ENCODE assay signal across 13 cellular contexts in the genomic region with DNA sequence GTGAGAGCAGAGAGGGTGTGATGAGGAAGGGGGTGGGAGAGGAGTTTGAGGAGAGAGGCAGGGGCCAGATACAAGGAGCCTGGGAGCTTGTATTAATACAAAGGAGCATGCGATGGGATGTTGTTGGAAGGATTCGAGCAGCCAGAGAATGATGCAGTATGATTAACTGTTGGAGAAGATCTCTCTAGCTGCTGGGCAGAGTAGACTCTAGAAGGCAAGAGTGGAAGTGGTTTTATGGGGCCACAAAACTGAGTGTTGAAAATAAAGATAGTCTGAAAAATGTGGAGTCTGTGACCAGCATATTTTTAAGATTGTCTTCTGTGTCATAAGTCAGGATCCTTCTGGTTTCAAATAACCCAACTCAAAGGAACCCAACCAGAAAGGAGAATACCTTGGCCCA.
DNase-seq lines count a peak whose midpoint lies in the region; ATAC-seq, FAIRE-seq and TF ChIP-seq lines count a peak whose summit lies in the region.
"Had no signal": no experiment of that assay in that cellular context is flagged by ENCODE, and none has a peak within 500 bp of the region (broad histone marks: within the 10 kb centered on the region; RNA-seq: fewer than 3 reads in every experiment).

No MANE protein-coding gene starts in this region.

- no TSS peak for BruUV-seq in GM12878 (replicated peaks; lab: Mats Ljungman, UMichigan)

- 100% methylated on average over 2 of the region's 2 CpGs for WGBS in GM12878 (ENCODE audit: insufficient coverage, insufficient replicate concordance, low lambda C conversion rate, missing lambda C conversion rate)

- no peak for TF ChIP-seq EP300 in GM12878 (IDR thresholded peaks at IDR 0.05; ENCODE audit: borderline replicate concordance in 1 of 2, control insufficient read depth in 1 of 2, low read depth in 2 of 2, low read length in 2 of 2)

- H3K9me3 Mint-ChIP-seq in activated naive CD4-positive, alpha-beta T cell treated with anti-CD3 and anti-CD28 coated beads, Interleukin-2, amount 50 U/mL, for 72 hours, result peaks cover 0 to 5% of the 10 kb centered on the region in 2 donors
- H3K9me3 Mint-ChIP-seq in stimulated activated memory B cell treated with anti-CD40 and anti-IgM and Interleukin-4, amounts not matched to agents 10 μg/mL and 1 μg/mL and 100 μg/mL, for 72 hours, result no peaks in the 10 kb centered on the region

- H3K36me3 Mint-ChIP-seq in activated naive CD4-positive, alpha-beta T cell treated with anti-CD3 and anti-CD28 coated beads, Interleukin-2, amount 50 U/mL, for 72 hours, result peaks cover 0 to 13% of the 10 kb centered on the region in 2 donors
- H3K36me3 Mint-ChIP-seq in stimulated activated memory B cell treated with anti-CD40 and anti-IgM and Interleukin-4, amounts not matched to agents 10 μg/mL and 1 μg/mL and 100 μg/mL, for 72 hours, result peaks cover 18% of the 10 kb centered on the region

- peak overlapping the region; percentile 95 for H3K27ac ChIP-seq in KOPT-K1 (ENCODE audit: low read depth, low read length, poor library complexity, severe bottlenecking)
- peak overlapping the region; percentile 96 for H3K27ac ChIP-seq in GM12878 (ENCODE audit: control insufficient read depth, insufficient read depth)

- H3K27me3 ChIP-seq in GM12878 (replicated peaks in 1 of 2; ENCODE audit: control insufficient read depth in 2 of 2, insufficient read depth in 2 of 2, low read length in 1 of 2), result no peaks in the 10 kb centered on the region

- no peak overlapping the region for H3K4me3 Mint-ChIP-seq in stimulated activated memory B cell treated with anti-CD40 and anti-IgM and Interleukin-4, amounts not matched to agents 10 μg/mL and 1 μg/mL and 100 μg/mL, for 72 hours

- TF ChIP-seq POLR2A in GM12878 (IDR thresholded peaks at IDR 0.05; ENCODE audit: low read depth, low read length), result no peak

- intact Hi-C loops in GM12878 (cut with micrococcal nuclease; ENCODE audit: unreplicated experiment), result loop anchor here (5.0 kb wide), 3 partner anchors 68 to 97 kb away; partner anchors contain the start of gene MSI2

- H3K36me3 ChIP-seq in KOPT-K1 (ENCODE audit: insufficient read depth, low read length), result peaks cover 37% of the 10 kb centered on the region
- peaks cover 0 to 4% of the 10 kb centered on the region in 2 experiments; a peak in 2 of 4 replicates for H3K36me3 ChIP-seq in GM12878 (ENCODE audit: control insufficient read depth in 2 of 2, insufficient read depth in 2 of 2, low read length in 1 of 2)

- H3K27ac Mint-ChIP-seq in activated naive CD4-positive, alpha-beta T cell treated with anti-CD3 and anti-CD28 coated beads, Interleukin-2, amount 50 U/mL, for 72 hours, result peak overlapping the region; percentile 21 to 67
- peak overlapping the region; percentile 36 for H3K27ac Mint-ChIP-seq in stimulated activated memory B cell treated with anti-CD40 and anti-IgM and Interleukin-4, amounts not matched to agents 10 μg/mL and 1 μg/mL and 100 μg/mL, for 72 hours

- peaks cover 60% of the 10 kb centered on the region for H3K4me1 Mint-ChIP-seq in stimulated activated memory B cell treated with anti-CD40 and anti-IgM and Interleukin-4, amounts not matched to agents 10 μg/mL and 1 μg/mL and 100 μg/mL, for 72 hours

- H3K9me3 ChIP-seq in KOPT-K1 (ENCODE audit: insufficient read depth, low read length, poor library complexity, severe bottlenecking) (no peaks in the 10 kb centered on the region), GM12878 (replicated peaks; ENCODE audit: control insufficient read depth, insufficient read depth, low read length) (no peaks in the 10 kb centered on the region)
- H3K9me3 ChIP-seq: Caco-2 had no signal

- TF ChIP-seq CTCF in GM12878 (IDR thresholded peaks at IDR 0.05 in 2 of 3, conservative IDR thresholded peaks at IDR 0.05 in 1 of 3; ENCODE audit: control insufficient read depth in 2 of 3, extremely low read depth in 1 of 3, insufficient read depth in 1 of 3, low read depth in 3 of 3, low read length in 3 of 3), result no peak

- no peaks in the 10 kb centered on the region for H3K27me3 Mint-ChIP-seq in stimulated activated memory B cell treated with anti-CD40 and anti-IgM and Interleukin-4, amounts not matched to agents 10 μg/mL and 1 μg/mL and 100 μg/mL, for 72 hours

- FAIRE-seq in GM12878 (lab: Jason Lieb, UNC), result no peak
- FAIRE-seq: small intestine had no signal

- peak overlapping the region; percentile 92 for H3K4me2 ChIP-seq in GM12878 (ENCODE audit: control insufficient read depth, insufficient read depth)

- no peaks in the 10 kb centered on the region for H4K20me1 ChIP-seq in GM12878 (ENCODE audit: control insufficient read depth, insufficient read depth)

- ATAC-seq in activated naive CD4-positive, alpha-beta T cell treated with anti-CD3 and anti-CD28 coated beads, Interleukin-2, amount 50 U/mL, for 72 hours, result no peak
- ATAC-seq in GM12878 (no peak), esophagus mucosa (no peak)
- no peak for ATAC-seq in stimulated activated memory B cell treated with anti-CD40 and anti-IgM and Interleukin-4, amounts not matched to agents 10 μg/mL and 1 μg/mL and 100 μg/mL, for 72 hours

- no peak overlapping the region for H2AFZ ChIP-seq in GM12878 (ENCODE audit: control insufficient read depth, low read depth, low read length)

- in situ Hi-C loops in GM12878 (cut with MboI), result no loop called here

- H3K4me1 ChIP-seq in GM12878 (ENCODE audit: control insufficient read depth, insufficient read depth, low read length), result peaks cover 53% of the 10 kb centered on the region

- no peak overlapping the region for H3K4me3 ChIP-seq in GM12878

- CTCF ChIA-PET in GM12878 (lab: Yijun Ruan, JAX), result interaction anchor here (0.9 to 4.7 kb wide), 8 partner anchors 13 to 111 kb away, joined by 3 to 29 read pairs (median 4); no protein-coding TSS in a partner anchor

- no peak overlapping the region for H3K9ac ChIP-seq in GM12878 (ENCODE audit: control insufficient read depth, insufficient read depth, low read length)

- POLR2A ChIA-PET in GM12878 (lab: Charles Lee), result interaction anchor here (0.7 to 7.9 kb wide), 6 partner anchors 12 to 97 kb away, joined by 3 to 80 read pairs (median 4); no protein-coding TSS in a partner anchor

- SMC1A ChIA-PET in GM12878 (lab: Charles Lee; ENCODE audit: uncharacterized antibody, unreplicated experiment), result interaction anchor here (0.7 to 9.0 kb wide), 12 partner anchors 13 to 111 kb away, joined by 3 to 141 read pairs (median 4); no protein-coding TSS in a partner anchor

- TF ChIP-seq RAD21 in GM12878 (IDR thresholded peaks at IDR 0.05; ENCODE audit: insufficient read depth, low read depth, low read length), result no peak

- RAD21 ChIA-PET in GM12878 (lab: Charles Lee; ENCODE audit: unreplicated experiment), result interaction anchor here (0.8 to 7.4 kb wide), 9 partner anchors 14 to 168 kb away, joined by 3 to 103 read pairs (median 4); no protein-coding TSS in a partner anchor

- no peak for DNase-seq in activated naive CD4-positive, alpha-beta T cell treated with anti-CD3 and anti-CD28 coated beads, Interleukin-2, amount 50 U/mL, for 72 hours (ENCODE audit: low spot score in 2 of 2)
- DNase-seq in activated naive CD4-positive, alpha-beta T cell treated with anti-CD3 and anti-CD28 coated beads, Interleukin-2, amount 50 U/mL, for 16 hours, result no peak
- no peak for DNase-seq in GM12878 (ENCODE audit: low read depth, low spot score)
- no peak for DNase-seq in NCI-H510A treated with DMSO at 0.1 percent for 48 hours (lab: John Stamatoyannopoulos, UW)
- no peak for DNase-seq in DMS53 treated with DMSO at 0.1 percent for 48 hours (lab: John Stamatoyannopoulos, UW; ENCODE audit: unreplicated experiment)
- DNase-seq: activated CD4-positive, CD25-positive, alpha-beta regulatory T cell; Caco-2; cerebellar nuclear complex; effector memory CD4-positive, alpha-beta T cell; small intestine had no signal

- H3K79me2 ChIP-seq in GM12878 (ENCODE audit: control insufficient read depth, insufficient read depth, low read length), result peaks cover 50% of the 10 kb centered on the region

TF ChIP-seq in GM12878, 131 proteins besides CTCF, POLR2A, EP300 and RAD21:
- 0 out of 2 replicates have a peak, but pooled peaks have one; percentile 12 for TF ChIP-seq HDGF (IDR thresholded peaks at IDR 0.05)
- no peak for TF ChIP-seq JUNB (IDR thresholded peaks at IDR 0.05)
- no peak for TF ChIP-seq SMAD5 (IDR thresholded peaks at IDR 0.05; ENCODE audit: low read depth)
